20 cellular contexts compared by ENCODE assay signal in the genomic region with DNA sequence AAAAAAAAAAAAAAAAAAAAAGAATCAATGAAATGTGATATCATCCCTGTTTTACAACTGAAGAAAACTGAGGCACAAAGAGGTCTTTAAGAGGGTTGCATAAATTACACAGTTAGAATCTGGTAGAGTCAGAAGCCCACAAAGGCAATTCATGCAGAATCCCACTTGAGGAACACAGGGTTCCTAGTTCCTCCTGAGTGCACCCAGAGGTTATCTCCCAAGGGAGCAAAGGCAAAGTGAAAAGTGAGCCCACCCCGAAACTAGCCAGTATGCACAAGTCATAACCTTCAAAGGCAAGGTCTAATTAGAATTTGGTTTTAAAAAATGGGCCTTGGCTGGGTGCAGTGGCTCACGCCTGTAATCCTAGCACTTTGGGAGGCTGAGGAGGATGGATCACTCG. TPM values are rescaled to one million over a fixed set of nuclear protein-coding genes. Genes with fewer than 3 reads are reported as not detected.
A peak's percentile ranks its signal among the peaks of the same experiment; 100 is the strongest.
DNase-seq lines count a peak whose midpoint lies in the region; ATAC-seq, FAIRE-seq and TF ChIP-seq lines count a peak whose summit lies in the region.
"Had no signal": no experiment of that assay in that cellular context is flagged by ENCODE, and none has a peak within 500 bp of the region (broad histone marks: within the 10 kb centered on the region; RNA-seq: fewer than 3 reads in every experiment).

No MANE protein-coding gene starts in this region.

- TF ChIP-seq RAD21 in HepG2 (CRISPR knock-in tag; IDR thresholded peaks at IDR 0.05): no peak

- no peaks in the 10 kb centered on the region for H3K27me3 ChIP-seq in HepG2 (ENCODE audit: control insufficient read depth in 1 of 2, insufficient read depth in 2 of 2, low read length in 2 of 2)
- H3K27me3 ChIP-seq in right lobe of liver: no peaks in the 10 kb centered on the region
- no peaks in the 10 kb centered on the region for H3K27me3 ChIP-seq in hepatocyte
- no peaks in the 10 kb centered on the region for H3K27me3 ChIP-seq in CD8-positive, alpha-beta memory T cell (ENCODE audit: insufficient read depth, low read length, poor library complexity, severe bottlenecking)
- H3K27me3 ChIP-seq: BLaER1 had no signal

- H3K36me3 ChIP-seq in HepG2 (replicated peaks in 1 of 2; ENCODE audit: control insufficient read depth in 1 of 2, insufficient read depth in 2 of 2, low read length in 2 of 2) (peaks cover 0 to 9% of the 10 kb centered on the region in 2 experiments; a peak in 1 of 5 replicates), right lobe of liver (peaks cover 0 to 9% (median 2%) of the 10 kb centered on the region in 4 donors), hepatocyte (replicated peaks; ENCODE audit: insufficient read depth, low read depth) (no peaks in the 10 kb centered on the region)
- no peaks in the 10 kb centered on the region for H3K36me3 ChIP-seq in CD8-positive, alpha-beta memory T cell (ENCODE audit: insufficient read depth, low read length)

- BruUV-seq in HepG2 (replicated peaks; lab: Mats Ljungman, UMichigan): no TSS peak

- H3K27ac ChIP-seq in HepG2 (ENCODE audit: extremely low read length, insufficient read depth, low read length) (peak overlapping the region; percentile 62), right lobe of liver (no peak overlapping the region), hepatocyte (peak overlapping the region; percentile 71)
- H3K27ac ChIP-seq in CD8-positive, alpha-beta memory T cell (ENCODE audit: low read depth, low read length): no peak overlapping the region
- H3K27ac ChIP-seq: BLaER1 had no signal

- 84% methylated on average over 3 of the region's 3 CpGs for WGBS in HepG2 (ENCODE audit: low lambda C conversion rate)
- WGBS in right lobe of liver (ENCODE audit: insufficient coverage, low coverage, low lambda C conversion rate, missing lambda C conversion rate): 79% methylated on average over 3 of the region's 3 CpGs
- WGBS in hepatocyte (ENCODE audit: low lambda C conversion rate, missing lambda C conversion rate): 96% methylated on average over 3 of the region's 3 CpGs

- no peak overlapping the region for H3K4me3 Mint-ChIP-seq in CD8-positive, alpha-beta memory T cell
- H3K4me3 Mint-ChIP-seq: CD8-positive, alpha-beta T cell had no signal

- H3K4me1 Mint-ChIP-seq in CD8-positive, alpha-beta memory T cell: peaks cover 0 to 2% (median 0%) of the 10 kb centered on the region in 3 donors

- no peak overlapping the region for H3K27ac Mint-ChIP-seq in CD8-positive, alpha-beta memory T cell
- H3K27ac Mint-ChIP-seq: CD8-positive, alpha-beta T cell had no signal

- H4K20me1 ChIP-seq in HepG2 (ENCODE audit: insufficient read depth, low read length) (no peaks in the 10 kb centered on the region; the same call in 1 of the 2 replicates), hepatocyte (ENCODE audit: insufficient read depth, poor library complexity, severe bottlenecking) (no peaks in the 10 kb centered on the region)
- H4K20me1 ChIP-seq: BLaER1 had no signal

- ATAC-seq in HepG2: no peak
- no peak for ATAC-seq in right lobe of liver
- ATAC-seq in HG02763 (IDR thresholded peaks at IDR 0.05; ENCODE audit: unreplicated experiment): no peak
- ATAC-seq in GM18520 (IDR thresholded peaks at IDR 0.05; ENCODE audit: unreplicated experiment): no peak
- ATAC-seq in GM18511 (IDR thresholded peaks at IDR 0.05; ENCODE audit: unreplicated experiment): no peak
- ATAC-seq: CD8-positive, alpha-beta T cell; HCT116 had no signal

- H3K4me1 ChIP-seq in HepG2 (ENCODE audit: insufficient read depth, low read length) (peaks cover 58% of the 10 kb centered on the region), right lobe of liver (peaks cover 0 to 42% (median 7%) of the 10 kb centered on the region in 4 donors), hepatocyte (ENCODE audit: insufficient read depth) (peaks cover 20% of the 10 kb centered on the region)
- H3K4me1 ChIP-seq in CD8-positive, alpha-beta memory T cell (ENCODE audit: insufficient read depth, low read length): no peaks in the 10 kb centered on the region

- in situ Hi-C loops in HepG2 (cut with HindIII; ENCODE audit: extremely low pct_ligation_motif_present, low pct_unique_long_range_greater_than_20kb) (no loop called here), SK-MEL-5 (cut with HindIII; ENCODE audit: low pct_unique_long_range_greater_than_20kb, low sequenced_read_pairs) (loop anchor here (25.0 kb wide), 1 partner anchor 94 kb away; a partner anchor contains a TSS)

- H3K4me2 ChIP-seq in HepG2 (ENCODE audit: low read depth, low read length): no peak overlapping the region
- H3K4me2 ChIP-seq in hepatocyte: no peak overlapping the region
- H3K4me2 ChIP-seq: BLaER1 had no signal

- H3K9me3 Mint-ChIP-seq in CD8-positive, alpha-beta memory T cell: no peaks in the 10 kb centered on the region
- H3K9me3 Mint-ChIP-seq: CD8-positive, alpha-beta T cell had no signal

- CTCF ChIA-PET in HepG2 (lab: Yijun Ruan, JAX; ENCODE audit: low intra/inter-chr PET ratio, low total read pairs): no interaction called here
- CTCF ChIA-PET in CD8-positive, alpha-beta memory T cell (lab: Charles Lee): no interaction called here

- intact Hi-C loops in HepG2 (cut with micrococcal nuclease; ENCODE audit: unreplicated experiment) (no loop called here), right lobe of liver (cut with DNase I) (no loop called here)

- TF ChIP-seq POLR2A in HepG2 (IDR thresholded peaks at IDR 0.05; ENCODE audit: insufficient read depth in 1 of 2, low read depth in 2 of 2, low read length in 2 of 2) (no peak), right lobe of liver (IDR thresholded peaks at IDR 0.05) (no peak)

- TF ChIP-seq EP300 in HepG2 (IDR thresholded peaks at IDR 0.05; ENCODE audit: low read depth in 2 of 2, low read length in 2 of 2) (no peak), HepG2 (CRISPR knock-in tag; IDR thresholded peaks at IDR 0.05; ENCODE audit: borderline replicate concordance) (no peak)

- H3K9me3 ChIP-seq in HepG2 (ENCODE audit: low read length) (no peaks in the 10 kb centered on the region), right lobe of liver (no peaks in the 10 kb centered on the region), hepatocyte (ENCODE audit: low read depth) (no peaks in the 10 kb centered on the region)
- H3K9me3 ChIP-seq in CD8-positive, alpha-beta memory T cell (ENCODE audit: low read length): no peaks in the 10 kb centered on the region
- H3K9me3 ChIP-seq: BLaER1, Caco-2 had no signal

- no peaks in the 10 kb centered on the region for H3K9me2 ChIP-seq in hepatocyte (replicated peaks; ENCODE audit: insufficient read depth)

- H3K27me3 Mint-ChIP-seq in CD8-positive, alpha-beta memory T cell: peaks cover 0 to 2% of the 10 kb centered on the region in 2 donors

- H3K36me3 Mint-ChIP-seq in CD8-positive, alpha-beta memory T cell: peaks cover 8 to 61% (median 19%) of the 10 kb centered on the region in 3 donors

- H2AFZ ChIP-seq in HepG2 (ENCODE audit: low read length) (no peak overlapping the region), hepatocyte (no peak overlapping the region)

- no peak for FAIRE-seq in HepG2 (lab: Jason Lieb, UNC)
- FAIRE-seq: D721Med, GM12892, GM18507 had no signal

- H3K4me3 ChIP-seq in HepG2 (replicated peaks in 1 of 3; ENCODE audit: insufficient read depth in 1 of 3, low read depth in 2 of 3, low read length in 3 of 3) (no peak overlapping the region), right lobe of liver (no peak overlapping the region), hepatocyte (no peak overlapping the region)
- no peak overlapping the region for H3K4me3 ChIP-seq in CD8-positive, alpha-beta memory T cell (ENCODE audit: low read length)
- H3K4me3 ChIP-seq: BLaER1 had no signal

- POLR2A ChIA-PET in HepG2 (lab: Yijun Ruan, JAX): interaction anchor here (1.0 kb wide), 1 partner anchor 42 kb away, joined by 4 read pairs; a partner anchor contains a TSS
- POLR2A ChIA-PET in CD8-positive, alpha-beta memory T cell (lab: Charles Lee): no interaction called here

- DNase-seq in HepG2 (ENCODE audit: low spot score) (no peak), right lobe of liver (no peak), SK-MEL-5 (ENCODE audit: low read depth, low spot score) (peak; percentile 41), hepatocyte (ENCODE audit: low spot score) (no peak)
- no peak for DNase-seq in CD8-positive, alpha-beta memory T cell
- DNase-seq: 8988T; Caco-2; CD8-positive, alpha-beta T cell; DMS79; GDM1; GOT3; H7 had no signal

- TF ChIP-seq CTCF in HepG2 (CRISPR knock-in tag; IDR thresholded peaks at IDR 0.05) (no peak), right lobe of liver (IDR thresholded peaks at IDR 0.05) (no peak), hepatocyte (IDR thresholded peaks at IDR 0.05; ENCODE audit: poor library complexity) (no peak)

- H3K9ac ChIP-seq in HepG2 (ENCODE audit: insufficient read depth, low read depth, low read length): no peak overlapping the region
- H3K9ac ChIP-seq: BLaER1 had no signal

- H3K79me2 ChIP-seq in HepG2 (ENCODE audit: insufficient read depth, low read length): no peaks in the 10 kb centered on the region
- no peaks in the 10 kb centered on the region for H3K79me2 ChIP-seq in hepatocyte

RNA-seq across cellular contexts. Expression of a gene that starts 37.8 kb away (rescaled TPM):
- total RNA-seq in HepG2 (2016; rRNA removed; fragmentation: Illumina TruSeq; extraction: Trizol): 44.4 and 69.5 TPM in 2 replicates
- 14.8 and 16.1 TPM in 2 replicates for total RNA-seq in HepG2 (2016; cell fraction: cytosol; rRNA removed; fragmentation: Illumina TruSeq; extraction: Trizol; ENCODE audit: low read depth)
- total RNA-seq in HepG2 (2016; cell fraction: insoluble cytoplasmic fraction; rRNA removed; fragmentation: Illumina TruSeq; extraction: Trizol): 44.6 and 83.7 TPM in 2 replicates
- 19.4 and 21.8 TPM in 2 replicates for total RNA-seq in HepG2 (2016; cell fraction: membrane; rRNA removed; fragmentation: Illumina TruSeq; extraction: Trizol)
- 26.9 and 31.9 TPM in 2 replicates for total RNA-seq in HepG2 (2016; cell fraction: nucleus; rRNA removed; fragmentation: Illumina TruSeq; extraction: Trizol)
- polyA plus RNA-seq in HepG2 (2011; rRNA removed): 16.5 and 17.6 TPM in 2 replicates
- 13.1 and 25.8 TPM in 2 replicates for polyA plus RNA-seq in HepG2 (2011; cell fraction: cytosol; rRNA removed)
- 10.5 and 11.5 TPM in 2 replicates for polyA plus RNA-seq in HepG2 (2011; cell fraction: nucleus; rRNA removed)
- 22.0 and 35.9 TPM in 2 replicates for polyA plus RNA-seq in HepG2 (2012)
- polyA plus RNA-seq in HepG2 (2016; cell fraction: cytosol; fragmentation: Illumina TruSeq; extraction: Trizol; ENCODE audit: low read depth): 4.3 and 5.8 TPM in 2 replicates
- polyA plus RNA-seq in HepG2 (2016; cell fraction: insoluble cytoplasmic fraction; fragmentation: Illumina TruSeq; extraction: Trizol; ENCODE audit: low read depth): 44.5 and 54.7 TPM in 2 replicates
- 8.7 and 9.0 TPM in 2 replicates for polyA plus RNA-seq in HepG2 (2016; cell fraction: membrane; fragmentation: Illumina TruSeq; extraction: Trizol; ENCODE audit: low read depth)
- 14.9 and 16.6 TPM in 2 replicates for polyA plus RNA-seq in HepG2 (2016; cell fraction: nucleus; fragmentation: Illumina TruSeq; extraction: Trizol; ENCODE audit: insufficient read depth, low read depth)
- polyA minus RNA-seq in HepG2 (2011; rRNA and poly(A)+ RNA removed; ENCODE audit: low replicate concordance): 52.1 and 55.9 TPM in 2 replicates
- polyA minus RNA-seq in HepG2 (2011; cell fraction: cytosol; rRNA and poly(A)+ RNA removed): 20.8 and 31.4 TPM in 2 replicates
- polyA minus RNA-seq in HepG2 (2011; cell fraction: nucleus; rRNA and poly(A)+ RNA removed): 37.1 and 44.4 TPM in 2 replicates
- 10 to 100 TPM; 23.2 to 45.7 (median 27.2) TPM for total RNA-seq in right lobe of liver
- 32.3 and 35.1 TPM in 2 replicates for total RNA-seq in SK-MEL-5 (2014; rRNA removed; shearing (Covaris generic))
- 17.6 and 29.0 TPM in 2 replicates for polyA plus RNA-seq in SK-MEL-5 (2015; cell fraction: cytosol; rRNA removed)
- 24.1 and 29.3 TPM in 2 replicates for polyA plus RNA-seq in SK-MEL-5 (2015; cell fraction: nucleus; rRNA removed)
- total RNA-seq in hepatocyte: 51.7 and 61.2 TPM in 2 replicates
- 14.2 and 15.6 TPM in 2 replicates for polyA plus RNA-seq in hepatocyte
- total RNA-seq in CD8-positive, alpha-beta memory T cell: 10 to 100 TPM; 23.5 to 24.5 TPM
- 35.8 TPM for polyA plus RNA-seq in CD8-positive, alpha-beta memory T cell

RNA-seq across cellular contexts. Expression of a gene that starts 41.3 kb away (rescaled TPM):
- total RNA-seq in HepG2 (2016; rRNA removed; fragmentation: Illumina TruSeq; extraction: Trizol) (34.6 and 60.4 TPM in 2 replicates), right lobe of liver (100 to 1,000 TPM; 204 to 386 (median 363) TPM), hepatocyte (115 and 137 TPM in 2 replicates)
- 15.6 and 16.8 TPM in 2 replicates for total RNA-seq in HepG2 (2016; cell fraction: cytosol; rRNA removed; fragmentation: Illumina TruSeq; extraction: Trizol; ENCODE audit: low read depth)
- total RNA-seq in HepG2 (2016; cell fraction: insoluble cytoplasmic fraction; rRNA removed; fragmentation: Illumina TruSeq; extraction: Trizol): 26.1 and 65.2 TPM in 2 replicates
- 26.0 and 27.7 TPM in 2 replicates for total RNA-seq in HepG2 (2016; cell fraction: membrane; rRNA removed; fragmentation: Illumina TruSeq; extraction: Trizol)
- 86.6 and 113 TPM in 2 replicates for total RNA-seq in HepG2 (2016; cell fraction: nucleus; rRNA removed; fragmentation: Illumina TruSeq; extraction: Trizol)
- polyA plus RNA-seq in HepG2 (2011; rRNA removed) (91.6 and 133 TPM in 2 replicates), hepatocyte (123 and 166 TPM in 2 replicates)
- 71.6 and 76.1 TPM in 2 replicates for polyA plus RNA-seq in HepG2 (2011; cell fraction: cytosol; rRNA removed)
- 264 and 286 TPM in 2 replicates for polyA plus RNA-seq in HepG2 (2011; cell fraction: nucleus; rRNA removed)
- 157 and 182 TPM in 2 replicates for polyA plus RNA-seq in HepG2 (2012)
- 14.0 and 14.9 TPM in 2 replicates for polyA plus RNA-seq in HepG2 (2016; cell fraction: cytosol; fragmentation: Illumina TruSeq; extraction: Trizol; ENCODE audit: low read depth)
- polyA plus RNA-seq in HepG2 (2016; cell fraction: insoluble cytoplasmic fraction; fragmentation: Illumina TruSeq; extraction: Trizol; ENCODE audit: low read depth): 44.3 and 62.9 TPM in 2 replicates
- polyA plus RNA-seq in HepG2 (2016; cell fraction: membrane; fragmentation: Illumina TruSeq; extraction: Trizol; ENCODE audit: low read depth): 31.7 and 35.7 TPM in 2 replicates
- 327 and 338 TPM in 2 replicates for polyA plus RNA-seq in HepG2 (2016; cell fraction: nucleus; fragmentation: Illumina TruSeq; extraction: Trizol; ENCODE audit: insufficient read depth, low read depth)
- polyA minus RNA-seq in HepG2 (2011; rRNA and poly(A)+ RNA removed; ENCODE audit: low replicate concordance): 0.07 and 103 TPM in 2 replicates
- polyA minus RNA-seq in HepG2 (2011; cell fraction: cytosol; rRNA and poly(A)+ RNA removed): 60.8 and 79.8 TPM in 2 replicates
- 44.8 and 60.0 TPM in 2 replicates for polyA minus RNA-seq in HepG2 (2011; cell fraction: nucleus; rRNA and poly(A)+ RNA removed)
- total RNA-seq in SK-MEL-5 (2014; rRNA removed; shearing (Covaris generic)): not detected in 2 replicates
- polyA plus RNA-seq in SK-MEL-5 (2015; cell fraction: cytosol; rRNA removed): 0.02 TPM in 1 of 2 replicates, not detected in the other
- polyA plus RNA-seq in SK-MEL-5 (2015; cell fraction: nucleus; rRNA removed): 0.05 TPM in 1 of 2 replicates, not detected in the other
- total RNA-seq in CD8-positive, alpha-beta memory T cell: under 1 TPM; 0.85 to 1.00 TPM
- polyA plus RNA-seq in CD8-positive, alpha-beta memory T cell: not detected

RNA-seq across cellular contexts. Expression of a gene that starts 56.8 kb away (rescaled TPM):
- total RNA-seq in HepG2 (2016; rRNA removed; fragmentation: Illumina TruSeq; extraction: Trizol) (5.0 and 5.3 TPM in 2 replicates), right lobe of liver (1 to 10 TPM; 4.9 to 8.1 (median 6.9) TPM), hepatocyte (6.8 and 8.6 TPM in 2 replicates)
- total RNA-seq in HepG2 (2016; cell fraction: cytosol; rRNA removed; fragmentation: Illumina TruSeq; extraction: Trizol; ENCODE audit: low read depth): 1.2 and 1.7 TPM in 2 replicates
- 4.1 and 5.0 TPM in 2 replicates for total RNA-seq in HepG2 (2016; cell fraction: insoluble cytoplasmic fraction; rRNA removed; fragmentation: Illumina TruSeq; extraction: Trizol)
- total RNA-seq in HepG2 (2016; cell fraction: membrane; rRNA removed; fragmentation: Illumina TruSeq; extraction: Trizol): 2.6 and 2.8 TPM in 2 replicates
- 4.1 and 5.5 TPM in 2 replicates for total RNA-seq in HepG2 (2016; cell fraction: nucleus; rRNA removed; fragmentation: Illumina TruSeq; extraction: Trizol)
- polyA plus RNA-seq in HepG2 (2011; rRNA removed) (2.8 and 2.9 TPM in 2 replicates), hepatocyte (3.8 and 6.5 TPM in 2 replicates)
- polyA plus RNA-seq in HepG2 (2011; cell fraction: cytosol; rRNA removed): 1.7 and 2.2 TPM in 2 replicates
- 3.2 and 3.8 TPM in 2 replicates for polyA plus RNA-seq in HepG2 (2011; cell fraction: nucleus; rRNA removed)
- polyA plus RNA-seq in HepG2 (2012): 1.8 and 3.2 TPM in 2 replicates
- 0.83 and 1.00 TPM in 2 replicates for polyA plus RNA-seq in HepG2 (2016; cell fraction: cytosol; fragmentation: Illumina TruSeq; extraction: Trizol; ENCODE audit: low read depth)
- 4.0 and 4.8 TPM in 2 replicates for polyA plus RNA-seq in HepG2 (2016; cell fraction: insoluble cytoplasmic fraction; fragmentation: Illumina TruSeq; extraction: Trizol; ENCODE audit: low read depth)
- polyA plus RNA-seq in HepG2 (2016; cell fraction: membrane; fragmentation: Illumina TruSeq; extraction: Trizol; ENCODE audit: low read depth): 1.8 TPM in 2 replicates
- 4.8 and 6.0 TPM in 2 replicates for polyA plus RNA-seq in HepG2 (2016; cell fraction: nucleus; fragmentation: Illumina TruSeq; extraction: Trizol; ENCODE audit: insufficient read depth, low read depth)
- 4.6 and 18.8 TPM in 2 replicates for polyA minus RNA-seq in HepG2 (2011; rRNA and poly(A)+ RNA removed; ENCODE audit: low replicate concordance)
- polyA minus RNA-seq in HepG2 (2011; cell fraction: cytosol; rRNA and poly(A)+ RNA removed): 1.5 and 1.8 TPM in 2 replicates
- polyA minus RNA-seq in HepG2 (2011; cell fraction: nucleus; rRNA and poly(A)+ RNA removed): 4.5 and 6.6 TPM in 2 replicates
- 3.9 and 4.4 TPM in 2 replicates for total RNA-seq in SK-MEL-5 (2014; rRNA removed; shearing (Covaris generic))
- 9.7 and 10.2 TPM in 2 replicates for polyA plus RNA-seq in SK-MEL-5 (2015; cell fraction: cytosol; rRNA removed)
- polyA plus RNA-seq in SK-MEL-5 (2015; cell fraction: nucleus; rRNA removed): 4.5 and 6.3 TPM in 2 replicates
- total RNA-seq in CD8-positive, alpha-beta memory T cell: under 1 TPM; 0.02 TPM
- polyA plus RNA-seq in CD8-positive, alpha-beta memory T cell: not detected
- total RNA-seq: CD8-positive, alpha-beta T cell had no signal

Comparison
In these comparisons a context has a peak if more than half of its experiments do, and no peak if none do; other contexts are left out.
1. H3K27ac ChIP-seq: peak in HepG2 (single experiment) and hepatocyte (single experiment); none in right lobe of liver (0 of 3) and CD8-positive, alpha-beta memory T cell (single experiment).
2. RNA of a gene that starts 41.3 kb away (total RNA-seq): 204 to 386 TPM in right lobe of liver, 115 to 137 TPM in hepatocyte and 15.6 to 113 TPM in HepG2; 0.85 to 1.00 TPM in CD8-positive, alpha-beta memory T cell and not detected in SK-MEL-5; every median in the first group is over 4 times any median in the second.